In genomic region chr10:129968937-129969527, GRCh38 we compare ENCODE assay signal across 8 cellular contexts. TPM values are rescaled to one million over a fixed set of nuclear protein-coding genes. Genes with fewer than 3 reads are reported as not detected.
DNase-seq lines count a peak whose midpoint lies in the region; ATAC-seq and TF ChIP-seq lines count a peak whose summit lies in the region.

No MANE protein-coding gene starts in this region.

- H3K9ac ChIP-seq in parathyroid adenoma: no peak overlapping the region

- no peak for ATAC-seq in HG02884 (IDR thresholded peaks at IDR 0.05; ENCODE audit: unreplicated experiment)
- ATAC-seq in HG02759 (IDR thresholded peaks at IDR 0.05; ENCODE audit: unreplicated experiment): no peak

- no peaks in the 10 kb centered on the region for H3K4me1 ChIP-seq in parathyroid adenoma

- no peak overlapping the region for H2AFZ ChIP-seq in parathyroid adenoma

- peak; percentile 70 for TF ChIP-seq CTCF in NB4 (IDR thresholded peaks at IDR 0.05; ENCODE audit: low read depth, low read length)
- TF ChIP-seq CTCF in epithelial cell of proximal tubule (conservative IDR thresholded peaks at IDR 0.05; ENCODE audit: low read depth, low read length): peak; percentile 64
- peak; percentile 19 for TF ChIP-seq CTCF in parathyroid adenoma (IDR thresholded peaks at IDR 0.05)
- no peak for TF ChIP-seq CTCF in GM13976 (IDR thresholded peaks at IDR 0.05; ENCODE audit: borderline replicate concordance, control extremely low read depth, extremely low read depth, insufficient read depth, missing control alignments)

- in situ Hi-C loops in GM13976 (cut with MboI; ENCODE audit: low sequenced_read_pairs, unreplicated experiment): loop anchor here (25.0 kb wide), 1 partner anchor 932 kb away; no protein-coding TSS in a partner anchor

- no peak overlapping the region for H3K27ac ChIP-seq in parathyroid adenoma

- H3K36me3 ChIP-seq in parathyroid adenoma (ENCODE audit: control insufficient read depth, insufficient read depth, low read length): no peaks in the 10 kb centered on the region

- peak; percentile 58 for DNase-seq in D341Med (ENCODE audit: low spot score)
- peak; percentile 82 for DNase-seq in NB4 (ENCODE audit: low read depth)
- no peak for DNase-seq in epithelial cell of proximal tubule (ENCODE audit: low read depth)
- DNase-seq in NCI-H2171 (lab: John Stamatoyannopoulos, UW): no peak
- no peak for DNase-seq in GM13976 (ENCODE audit: low spot score)

- H3K4me3 ChIP-seq in NB4 (ENCODE audit: low read depth, low read length): no peak overlapping the region
- H3K4me3 ChIP-seq in epithelial cell of proximal tubule (ENCODE audit: low read depth, low read length): no peak overlapping the region
- no peak overlapping the region for H3K4me3 ChIP-seq in parathyroid adenoma (ENCODE audit: low read depth, low read length)

- H3K4me2 ChIP-seq in parathyroid adenoma (ENCODE audit: low read length): no peak overlapping the region

- H3K79me2 ChIP-seq in parathyroid adenoma: no peaks in the 10 kb centered on the region

- H3K9me3 ChIP-seq in parathyroid adenoma (ENCODE audit: control insufficient read depth, low read length): no peaks in the 10 kb centered on the region

- TF ChIP-seq POLR2A in NB4 (IDR thresholded peaks at IDR 0.05; ENCODE audit: extremely low read depth, insufficient read length): no peak

- H3K27me3 ChIP-seq in parathyroid adenoma (ENCODE audit: control insufficient read depth, insufficient read depth, low read length): peaks cover 32% of the 10 kb centered on the region

RNA-seq across cellular contexts. Expression of gene EBF3, which starts 5.0 kb away (rescaled TPM):
- not detected in 2 replicates for total RNA-seq in epithelial cell of proximal tubule

Comparison
In these comparisons a context has a peak if more than half of its experiments do, and no peak if none do; other contexts are left out.
1. DNase-seq: peak in D341Med (single experiment) and NB4 (single experiment); none in epithelial cell of proximal tubule (single experiment), NCI-H2171 (single experiment) and GM13976 (single experiment).